In genomic region chr12:89064151-89064550, GRCh38 we compare ENCODE assay signal across 22 cellular contexts.
"Had no signal": no experiment of that assay in that cellular context is flagged by ENCODE, and none has a peak within 500 bp of the region (broad histone marks: within the 10 kb centered on the region; RNA-seq: fewer than 3 reads in every experiment).

No MANE protein-coding gene starts in this region.

- H3K36me3 Mint-ChIP-seq: natural killer cell treated with Interleukin-12 subunit alpha and Interleukin-12 subunit beta and Interleukin-15 and Interleukin-18, amount 100 ng/mL, for 72 hours had no signal

- H3K4me1 ChIP-seq: tibial artery had no signal

- H3K4me1 Mint-ChIP-seq: activated B cell treated with CpG ODN at 0.5 μM for 24 hours had no signal

- H3K4me3 ChIP-seq: gastrocnemius medialis, left ventricle myocardium inferior, tibial artery had no signal

- H3K9me3 ChIP-seq: gastrocnemius medialis, left ventricle myocardium inferior, tibial artery had no signal

- H3K9me3 Mint-ChIP-seq: activated B cell treated with CpG ODN at 0.5 μM for 24 hours; activated naive CD8-positive, alpha-beta T cell treated with anti-CD3 and anti-CD28 coated beads, Interleukin-2, amount 50 U/mL, for 24 hours; dendritic cell treated with granulocyte-macrophage colony-stimulating factor and Interleukin-4, amounts not matched to agents 40 ng/mL and 50 ng/mL, for 4 days; natural killer cell treated with Interleukin-12 subunit alpha and Interleukin-12 subunit beta and Interleukin-15 and Interleukin-18, amount 100 ng/mL, for 72 hours had no signal

- H2AFZ ChIP-seq: parathyroid adenoma had no signal

- ATAC-seq: gastrocnemius medialis, right cardiac atrium had no signal

- H3K27ac ChIP-seq: gastrocnemius medialis, left ventricle myocardium inferior, parathyroid adenoma, tibial artery had no signal

- FAIRE-seq: endometrium had no signal

- H3K79me2 ChIP-seq: parathyroid adenoma had no signal

- H3K27ac Mint-ChIP-seq: activated B cell treated with CpG ODN at 0.5 μM for 24 hours; dendritic cell treated with granulocyte-macrophage colony-stimulating factor and Interleukin-4, amounts not matched to agents 40 ng/mL and 50 ng/mL, for 4 days; natural killer cell treated with Interleukin-12 subunit alpha and Interleukin-12 subunit beta and Interleukin-15 and Interleukin-18, amount 100 ng/mL, for 72 hours; T-helper 1 cell treated with Interleukin-12 subunit alpha and Interleukin-12 subunit beta and Interleukin-4 antibody, amounts not matched to agents 30 μg/mL and 1 μg/mL, for 36 hours had no signal

- H3K4me3 Mint-ChIP-seq: activated B cell treated with CpG ODN at 0.5 μM for 24 hours; activated CD4-positive, alpha-beta T cell treated with anti-CD3 and anti-CD28 coated beads for 36 hours; activated naive CD8-positive, alpha-beta T cell treated with anti-CD3 and anti-CD28 coated beads, Interleukin-2, amount 50 U/mL, for 24 hours; dendritic cell treated with granulocyte-macrophage colony-stimulating factor and Interleukin-4, amounts not matched to agents 40 ng/mL and 50 ng/mL, for 4 days; natural killer cell treated with Interleukin-12 subunit alpha and Interleukin-12 subunit beta and Interleukin-15 and Interleukin-18, amount 100 ng/mL, for 72 hours; stimulated activated naive CD8-positive, alpha-beta T cell treated with anti-CD3 and anti-CD28 coated beads, Interleukin-15, Interleukin-2, amounts not matched to agents 100 ng/mL and 50 ng/mL, for 24 hours; T-helper 1 cell treated with Interleukin-12 subunit alpha and Interleukin-12 subunit beta and Interleukin-4 antibody, amounts not matched to agents 30 μg/mL and 1 μg/mL, for 36 hours had no signal

- H3K9ac ChIP-seq: parathyroid adenoma had no signal

- H3K27me3 Mint-ChIP-seq: dendritic cell treated with granulocyte-macrophage colony-stimulating factor and Interleukin-4, amounts not matched to agents 40 ng/mL and 50 ng/mL, for 4 days; stimulated activated naive CD8-positive, alpha-beta T cell treated with anti-CD3 and anti-CD28 coated beads, Interleukin-15, Interleukin-2, amounts not matched to agents 100 ng/mL and 50 ng/mL, for 24 hours had no signal

- H3K27me3 ChIP-seq: gastrocnemius medialis, tibial artery had no signal

- DNase-seq: activated B cell treated with CpG ODN at 0.5 μM for 24 hours; activated CD4-positive, alpha-beta T cell treated with anti-CD3 and anti-CD28 coated beads, Interleukin-2, amount 50 U/mL, for 48 hours; activated CD8-positive, alpha-beta memory T cell treated with anti-CD3 and anti-CD28 coated beads, Interleukin-2, amount 50 U/mL, for 48 hours; activated effector memory CD4-positive, alpha-beta T cell treated with anti-CD3 and anti-CD28 coated beads, Interleukin-2, amount 50 U/mL, for 16 hours; activated naive CD4-positive, alpha-beta T cell treated with anti-CD3 and anti-CD28 coated beads, Interleukin-2, amount 50 U/mL, for 16 hours; activated naive CD8-positive, alpha-beta T cell treated with anti-CD3 and anti-CD28 coated beads, Interleukin-2, amount 50 U/mL, for 24 hours; activated T-cell treated with anti-CD3 and anti-CD28 coated beads, Interleukin-2, amount 50 U/mL, for 48 hours; effector CD4-positive, alpha-beta T cell; gastrocnemius medialis; hippocampal formation; left ventricle myocardium inferior; right cardiac atrium; stimulated activated CD4-positive, alpha-beta T cell treated with anti-CD3 and anti-CD28 coated beads, Interleukin-4, amount 100 ng/mL, for 24 hours; substantia nigra; tibial artery had no signal

- H3K36me3 ChIP-seq: gastrocnemius medialis, left ventricle myocardium inferior, tibial artery had no signal
